In the genomic region with DNA sequence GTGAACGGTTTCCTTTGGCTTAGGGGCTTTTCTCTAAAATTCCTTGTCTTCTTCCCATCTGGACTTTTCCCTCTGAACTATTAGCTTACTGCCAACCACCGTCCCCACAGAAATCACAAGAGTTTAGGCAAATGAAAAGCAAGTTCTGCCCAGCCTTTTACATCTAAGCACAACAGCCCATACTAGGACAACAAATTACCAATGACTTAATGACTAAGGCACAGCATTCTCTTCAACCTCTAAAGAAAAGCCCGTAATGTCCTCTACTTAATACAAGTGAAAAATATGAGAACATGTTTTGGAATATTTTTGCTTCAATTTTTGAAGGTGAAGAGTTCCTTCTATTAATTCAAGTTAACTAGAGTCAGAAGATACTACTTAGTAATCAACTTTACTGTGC, we compare ENCODE assay signal across 1 cellular context.
TF ChIP-seq lines count a peak whose summit lies in the region.

No MANE protein-coding gene starts in this region.

TF ChIP-seq in HCT116, 20 proteins besides CTCF, POLR2A, EP300 and RAD21 (continued from another document):
- TF ChIP-seq YY1 (IDR thresholded peaks at IDR 0.05; ENCODE audit: extremely low read depth, insufficient replicate concordance, low read depth, low read length) (no peak), ELF1 (IDR thresholded peaks at IDR 0.05; ENCODE audit: borderline replicate concordance, low read depth) (no peak), TCF7L2 (IDR thresholded peaks at IDR 0.05; ENCODE audit: borderline replicate concordance, extremely low read depth, insufficient read depth, insufficient read length) (no peak)
